Comparison of ENCODE assay signal across 14 cellular contexts in the genomic region with DNA sequence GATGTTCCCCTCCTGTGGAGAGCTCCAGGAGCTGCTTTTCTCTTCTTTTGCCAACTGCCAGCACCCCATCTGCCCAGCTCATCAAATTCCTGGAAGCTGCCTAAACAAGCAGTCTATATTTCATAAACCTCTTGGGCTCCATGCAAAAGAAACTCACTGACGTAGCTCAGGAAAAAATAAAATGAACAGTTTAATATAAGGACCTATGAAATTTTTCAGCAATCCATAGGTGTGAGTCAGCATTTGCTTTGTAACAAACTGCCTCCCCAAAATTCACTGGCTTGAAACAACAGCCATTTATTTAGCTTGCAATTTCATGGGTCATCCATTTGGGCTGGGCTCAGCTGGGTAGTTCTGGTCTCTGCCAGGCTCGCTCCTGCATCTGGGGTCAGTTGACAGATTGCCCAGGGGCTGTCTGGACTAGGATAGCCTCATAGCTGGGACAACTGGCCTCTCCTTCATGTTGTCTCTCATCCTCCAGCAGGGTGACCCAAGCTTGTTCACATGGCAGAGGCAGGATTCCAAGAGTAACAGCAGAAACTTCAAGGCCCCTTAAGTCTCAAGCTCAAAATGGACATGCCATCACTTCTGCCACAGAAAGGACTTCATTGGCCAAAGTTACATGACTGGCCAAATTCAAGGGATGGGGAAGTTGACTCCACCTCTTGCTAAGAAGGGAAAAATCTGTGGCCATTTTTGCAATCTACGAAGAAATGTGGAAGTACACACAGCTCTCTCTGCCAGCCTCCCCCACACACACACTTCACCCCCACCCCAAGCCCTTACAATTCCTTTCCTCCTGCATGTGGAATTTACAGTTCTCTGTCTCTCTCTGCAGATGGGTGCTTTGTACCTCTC. TPM values are rescaled to one million over a fixed set of nuclear protein-coding genes. Genes with fewer than 3 reads are reported as not detected.
DNase-seq lines count a peak whose midpoint lies in the region; ATAC-seq and TF ChIP-seq lines count a peak whose summit lies in the region.
"Had no signal": no experiment of that assay in that cellular context is flagged by ENCODE, and none has a peak within 500 bp of the region (broad histone marks: within the 10 kb centered on the region; RNA-seq: fewer than 3 reads in every experiment).

No MANE protein-coding gene starts in this region.

- H3K9me3 ChIP-seq in neuronal stem cell (replicated peaks in 1 of 2; ENCODE audit: control insufficient read depth in 2 of 2, insufficient read depth in 1 of 2, low read depth in 1 of 2, low read length in 2 of 2), result no peaks in the 10 kb centered on the region
- H3K9me3 ChIP-seq in Caco-2, result peaks cover 5% of the 10 kb centered on the region

- H3K27ac Mint-ChIP-seq in activated CD8-positive, alpha-beta T cell treated with anti-CD3 and anti-CD28 coated beads for 36 hours, result no peak overlapping the region
- no peak overlapping the region for H3K27ac Mint-ChIP-seq in Caco-2 (ENCODE audit: unreplicated experiment)
- H3K27ac Mint-ChIP-seq: activated CD4-positive, alpha-beta T cell treated with anti-CD3 and anti-CD28 coated beads, Interleukin-2, amount 10 ng/mL, durations not matched to agents 7 days and 5 days; activated naive CD8-positive, alpha-beta T cell treated with anti-CD3 and anti-CD28 coated beads, Interleukin-2, amount 10 ng/mL, durations not matched to agents 7 days and 5 days had no signal

- H3K18ac ChIP-seq in neuronal stem cell (ENCODE audit: low read length), result peak overlapping the region; percentile 18

- no peak overlapping the region for H3K27ac ChIP-seq in neuronal stem cell (replicated peaks; ENCODE audit: low read length)

- POLR2A ChIA-PET in activated CD8-positive, alpha-beta T cell treated with anti-CD3 and anti-CD28 coated beads for 36 hours (lab: Charles Lee), result no interaction called here
- POLR2A ChIA-PET in Caco-2 (lab: Charles Lee), result interaction anchor here (0.6 to 0.9 kb wide), 3 partner anchors 21 to 609 kb away, joined by 3 to 8 read pairs (median 4); no protein-coding TSS in a partner anchor

- peaks cover 0 to 16% (median 0%) of the 10 kb centered on the region in 3 experiments for H3K27me3 ChIP-seq in neuronal stem cell (ENCODE audit: control insufficient read depth in 3 of 3, insufficient read depth in 3 of 3, low read depth in 1 of 3, low read length in 3 of 3)
- H3K27me3 ChIP-seq in Caco-2 (replicated peaks; ENCODE audit: control insufficient read depth, insufficient read depth, low read length), result no peaks in the 10 kb centered on the region

- H3K4me2 ChIP-seq in neuronal stem cell (ENCODE audit: insufficient read depth, low read length, poor library complexity, severe bottlenecking), result no peak overlapping the region

- no CpG with 5 or more reads among the region's 3 CpGs for WGBS in neuronal stem cell (ENCODE audit: extremely low coverage in 2 of 2, insufficient read length in 2 of 2, insufficient replicate concordance in 1 of 2), 2 donors

- H3K9ac ChIP-seq in neuronal stem cell (ENCODE audit: low read depth, low read length, poor library complexity), result no peak overlapping the region

- DNase-seq in GM04503 (ENCODE audit: low read depth) (peak; percentile 51), OCI-M1 (lab: John Stamatoyannopoulos, UW) (peak; percentile 89), epithelial cell of esophagus (ENCODE audit: low read depth) (peak; percentile 22), neuronal stem cell (ENCODE audit: low spot score) (no peak), Caco-2 (no peak), cerebellar nuclear complex (lab: John Stamatoyannopoulos, UW) (no peak)
- DNase-seq in activated CD8-positive, alpha-beta T cell treated with anti-CD3 and anti-CD28 coated beads for 36 hours, result no peak
- DNase-seq: activated CD4-positive, alpha-beta T cell treated with anti-CD3 and anti-CD28 coated beads, Interleukin-2, amount 10 ng/mL, durations not matched to agents 7 days and 5 days; activated naive CD8-positive, alpha-beta T cell treated with anti-CD3 and anti-CD28 coated beads, Interleukin-2, amount 10 ng/mL, durations not matched to agents 7 days and 5 days; H7; NCI-H187 had no signal

- no peaks in the 10 kb centered on the region for H3K36me3 Mint-ChIP-seq in activated CD8-positive, alpha-beta T cell treated with anti-CD3 and anti-CD28 coated beads for 36 hours (ENCODE audit: low read depth)
- peaks cover 13% of the 10 kb centered on the region for H3K36me3 Mint-ChIP-seq in Caco-2 (ENCODE audit: insufficient read depth, unreplicated experiment)
- H3K36me3 Mint-ChIP-seq: activated naive CD8-positive, alpha-beta T cell treated with anti-CD3 and anti-CD28 coated beads, Interleukin-2, amount 10 ng/mL, durations not matched to agents 7 days and 5 days had no signal

- H3K36me3 ChIP-seq in neuronal stem cell (replicated peaks in 1 of 2; ENCODE audit: control insufficient read depth in 2 of 2, insufficient read depth in 2 of 2, low read length in 2 of 2) (no peaks in the 10 kb centered on the region), Caco-2 (ENCODE audit: control insufficient read depth, insufficient read depth, low read length) (peaks cover 2% of the 10 kb centered on the region; the same call in 1 of the 2 replicates)

- no peak overlapping the region for H3K14ac ChIP-seq in neuronal stem cell (ENCODE audit: low read length)

- no peak overlapping the region for H4K91ac ChIP-seq in neuronal stem cell (ENCODE audit: low read depth, low read length, poor library complexity)

- CTCF ChIA-PET in activated CD8-positive, alpha-beta T cell treated with anti-CD3 and anti-CD28 coated beads for 36 hours (lab: Charles Lee), result interaction anchor here (0.6 to 1.4 kb wide), 4 partner anchors 19 to 208 kb away, joined by 3 to 5 read pairs (median 3); no protein-coding TSS in a partner anchor
- CTCF ChIA-PET in Caco-2 (lab: Charles Lee), result interaction anchor here (1.4 to 1.8 kb wide), 3 partner anchors 19 to 65 kb away, joined by 4 to 6 read pairs (median 4); no protein-coding TSS in a partner anchor

- H2BK12ac ChIP-seq in neuronal stem cell (ENCODE audit: low read length), result no peak overlapping the region

- TF ChIP-seq CTCF in epithelial cell of esophagus (IDR thresholded peaks at IDR 0.05; ENCODE audit: insufficient read depth, low read depth, low read length, missing control alignments) (no peak), Caco-2 (IDR thresholded peaks at IDR 0.05; ENCODE audit: insufficient read depth in 1 of 2, low read depth in 1 of 2, low read length in 1 of 2, severe bottlenecking in 1 of 2, unreplicated experiment in 1 of 2) (no peak)
- no peak for TF ChIP-seq CTCF in activated CD8-positive, alpha-beta T cell treated with anti-CD3 and anti-CD28 coated beads for 36 hours (IDR thresholded peaks at IDR 0.05)

- H3K4me3 ChIP-seq in epithelial cell of esophagus (ENCODE audit: low read length) (no peak overlapping the region), neuronal stem cell (ENCODE audit: low read length in 2 of 2) (no peak overlapping the region), Caco-2 (ENCODE audit: low read depth, low read length) (no peak overlapping the region)

- no peak overlapping the region for H3K23ac ChIP-seq in neuronal stem cell (ENCODE audit: low read depth, low read length, poor library complexity)

- ATAC-seq in GM18520 (IDR thresholded peaks at IDR 0.05; ENCODE audit: unreplicated experiment), result no peak
- ATAC-seq in activated CD8-positive, alpha-beta T cell treated with anti-CD3 and anti-CD28 coated beads for 36 hours, result no peak
- ATAC-seq: Panc1 had no signal

- peaks cover 10% of the 10 kb centered on the region for H3K27me3 Mint-ChIP-seq in activated CD8-positive, alpha-beta T cell treated with anti-CD3 and anti-CD28 coated beads for 36 hours
- H3K27me3 Mint-ChIP-seq in Caco-2 (ENCODE audit: insufficient read depth, unreplicated experiment), result no peaks in the 10 kb centered on the region

- H3K9me3 Mint-ChIP-seq in activated CD8-positive, alpha-beta T cell treated with anti-CD3 and anti-CD28 coated beads for 36 hours, result no peaks in the 10 kb centered on the region
- H3K9me3 Mint-ChIP-seq in Caco-2 (ENCODE audit: unreplicated experiment), result peaks cover 9% of the 10 kb centered on the region
- H3K9me3 Mint-ChIP-seq: activated CD4-positive, alpha-beta T cell treated with anti-CD3 and anti-CD28 coated beads, Interleukin-2, amount 10 ng/mL, durations not matched to agents 7 days and 5 days had no signal

- H2AFZ ChIP-seq in neuronal stem cell (ENCODE audit: low read length), result no peak overlapping the region

- no peaks in the 10 kb centered on the region for H3K4me1 Mint-ChIP-seq in activated CD8-positive, alpha-beta T cell treated with anti-CD3 and anti-CD28 coated beads for 36 hours (ENCODE audit: low read depth)
- H3K4me1 Mint-ChIP-seq in Caco-2 (ENCODE audit: low read depth, unreplicated experiment), result peaks cover 49% of the 10 kb centered on the region
- H3K4me1 Mint-ChIP-seq: activated CD4-positive, alpha-beta T cell treated with anti-CD3 and anti-CD28 coated beads, Interleukin-2, amount 10 ng/mL, durations not matched to agents 7 days and 5 days; activated naive CD8-positive, alpha-beta T cell treated with anti-CD3 and anti-CD28 coated beads, Interleukin-2, amount 10 ng/mL, durations not matched to agents 7 days and 5 days had no signal

- H2BK120ac ChIP-seq in neuronal stem cell (ENCODE audit: low read depth, low read length), result no peak overlapping the region

- intact Hi-C loops in activated CD8-positive, alpha-beta T cell treated with anti-CD3 and anti-CD28 coated beads for 36 hours (cut with micrococcal nuclease), result no loop called here
- intact Hi-C loops in Caco-2 (cut with micrococcal nuclease; ENCODE audit: unreplicated experiment), result no loop called here

- no peak overlapping the region for H3K4ac ChIP-seq in neuronal stem cell (ENCODE audit: low read length)

- H3K4me1 ChIP-seq in neuronal stem cell (ENCODE audit: control insufficient read depth in 2 of 2, insufficient read depth in 1 of 2, low read depth in 1 of 2, low read length in 2 of 2), result no peaks in the 10 kb centered on the region
- peaks cover 49% of the 10 kb centered on the region for H3K4me1 ChIP-seq in Caco-2

- no peak overlapping the region for H4K8ac ChIP-seq in neuronal stem cell (ENCODE audit: low read depth, low read length)

- H2AK5ac ChIP-seq in neuronal stem cell (ENCODE audit: low read depth, low read length), result no peak overlapping the region

- no TSS peak for BruUV-seq in Caco-2 (replicated peaks; lab: Mats Ljungman, UMichigan)

- H2BK15ac ChIP-seq in neuronal stem cell (ENCODE audit: low read length), result no peak overlapping the region

- H3K79me1 ChIP-seq in neuronal stem cell (ENCODE audit: low read depth, low read length), result no peaks in the 10 kb centered on the region

- H2BK5ac ChIP-seq in neuronal stem cell (ENCODE audit: low read length), result no peak overlapping the region

- H3K4me3 Mint-ChIP-seq in activated CD8-positive, alpha-beta T cell treated with anti-CD3 and anti-CD28 coated beads for 36 hours, result no peak overlapping the region
- H3K4me3 Mint-ChIP-seq in Caco-2 (ENCODE audit: unreplicated experiment), result no peak overlapping the region
- H3K4me3 Mint-ChIP-seq: activated CD4-positive, alpha-beta T cell treated with anti-CD3 and anti-CD28 coated beads, Interleukin-2, amount 10 ng/mL, durations not matched to agents 7 days and 5 days; activated naive CD8-positive, alpha-beta T cell treated with anti-CD3 and anti-CD28 coated beads, Interleukin-2, amount 10 ng/mL, durations not matched to agents 7 days and 5 days had no signal

RNA-seq across cellular contexts. Expression of gene PVR, which starts 7.9 kb away (rescaled TPM):
- polyA plus RNA-seq in neuronal stem cell (2013, experiment 1 of 2), result 5.7 TPM
- polyA plus RNA-seq in neuronal stem cell (2013, experiment 2 of 2), result 5.3 TPM
- total RNA-seq in activated CD8-positive, alpha-beta T cell treated with anti-CD3 and anti-CD28 coated beads for 36 hours, result 1 to 10 TPM; 7.4 to 8.3 TPM
- total RNA-seq in Caco-2 (2022), result 86.5 and 93.8 TPM in 2 replicates

RNA-seq across cellular contexts. Expression of gene IGSF23, which starts 22.4 kb away (rescaled TPM):
- polyA plus RNA-seq in neuronal stem cell (2013, experiment 1 of 2), result not detected
- not detected for polyA plus RNA-seq in neuronal stem cell (2013, experiment 2 of 2)
- not detected for total RNA-seq in activated CD8-positive, alpha-beta T cell treated with anti-CD3 and anti-CD28 coated beads for 36 hours
- 3.9 and 6.8 TPM in 2 replicates for total RNA-seq in Caco-2 (2022)
- total RNA-seq: activated CD4-positive, alpha-beta T cell treated with anti-CD3 and anti-CD28 coated beads, Interleukin-2, amount 10 ng/mL, durations not matched to agents 7 days and 5 days; activated naive CD8-positive, alpha-beta T cell treated with anti-CD3 and anti-CD28 coated beads, Interleukin-2, amount 10 ng/mL, durations not matched to agents 7 days and 5 days; H7; urinary bladder had no signal
- polyA plus RNA-seq: urinary bladder had no signal

RNA-seq across cellular contexts. Expression of gene CEACAM19, which starts 35.5 kb away (rescaled TPM):
- polyA plus RNA-seq in neuronal stem cell (2013, experiment 1 of 2), result 2.2 TPM
- 2.2 TPM for polyA plus RNA-seq in neuronal stem cell (2013, experiment 2 of 2)
- total RNA-seq in activated CD8-positive, alpha-beta T cell treated with anti-CD3 and anti-CD28 coated beads for 36 hours, result 1 to 10 TPM in 1 of 2 experiments, under 1 TPM in 1; 0.63 to 1.3 TPM
- total RNA-seq in Caco-2 (2022), result 2.9 and 3.3 TPM in 2 replicates

Comparison
In these comparisons a context has a peak if more than half of its experiments do, and no peak if none do; other contexts are left out.
1. DNase-seq: peak in GM04503 (single experiment), OCI-M1 (single experiment) and epithelial cell of esophagus (single experiment); none in neuronal stem cell (single experiment), activated CD8-positive, alpha-beta T cell treated with anti-CD3 and anti-CD28 coated beads for 36 hours (single experiment), Caco-2 (0 of 2) and cerebellar nuclear complex (0 of 2).